In genomic region chr11:75024068-75024449, GRCh38 we compare ENCODE assay signal across 20 cellular contexts. TPM values are rescaled to one million over a fixed set of nuclear protein-coding genes. Genes with fewer than 3 reads are reported as not detected.
DNase-seq lines count a peak whose midpoint lies in the region; ATAC-seq and TF ChIP-seq lines count a peak whose summit lies in the region.
"Had no signal": no experiment of that assay in that cellular context is flagged by ENCODE, and none has a peak within 500 bp of the region (broad histone marks: within the 10 kb centered on the region; RNA-seq: fewer than 3 reads in every experiment).

No MANE protein-coding gene starts in this region.

- TF ChIP-seq CTCF in adrenal gland (IDR thresholded peaks at IDR 0.05) (no peak), brain microvascular endothelial cell (IDR thresholded peaks at IDR 0.05; ENCODE audit: low read depth, low read length, missing control alignments) (no peak)

- H3K4me3 ChIP-seq in adrenal gland (no peak overlapping the region), brain microvascular endothelial cell (ENCODE audit: low read depth, low read length) (no peak overlapping the region)
- H3K4me3 ChIP-seq: A549, GM23338 had no signal

- H3K9me3 ChIP-seq in adrenal gland (replicated peaks in 1 of 3), result no peaks in the 10 kb centered on the region
- H3K9me3 ChIP-seq: A549 had no signal

- DNase-seq in DMS53 (lab: John Stamatoyannopoulos, UW) (peak; percentile 55), adrenal gland (no peak), hippocampal formation (lab: John Stamatoyannopoulos, UW) (peak; percentile 8 to 51), pons (ENCODE audit: low spot score) (peak; percentile 78), DMS79 (lab: John Stamatoyannopoulos, UW) (no peak), brain microvascular endothelial cell (no peak)
- DNase-seq in activated CD8-positive, alpha-beta memory T cell treated with anti-CD3 and anti-CD28 coated beads, Interleukin-2, amount 50 U/mL, for 48 hours, result no peak
- DNase-seq: Calu3; CD4-positive, CD25-positive, alpha-beta regulatory T cell; DND-41; GDM1; HFFc6; MM.1S; NCI-H1105 treated with DMSO at 0.1 percent for 48 hours; NCI-H187; NCI-H446 treated with DMSO at 0.1 percent for 48 hours; SIG-M5 had no signal

- H3K27ac ChIP-seq in adrenal gland (peak overlapping the region; percentile 13 to 82 (median 42)), brain microvascular endothelial cell (no peak overlapping the region)
- H3K27ac ChIP-seq: A549 had no signal

- in situ Hi-C loops in brain microvascular endothelial cell (cut with HindIII; ENCODE audit: low pct_ligation_motif_present, low sequenced_read_pairs), result no loop called here

- H3K36me3 ChIP-seq in adrenal gland (replicated peaks in 1 of 2) (no peaks in the 10 kb centered on the region), brain microvascular endothelial cell (replicated peaks) (no peaks in the 10 kb centered on the region)

- H3K4me1 ChIP-seq in adrenal gland (replicated peaks in 1 of 2), result peaks cover 10 to 16% of the 10 kb centered on the region in 2 donors
- H3K4me1 ChIP-seq: A549 had no signal

- 73 to 97% (median 85%) methylated on average over 6 of the region's 6 CpGs for WGBS in adrenal gland, 4 donors

- no peak for TF ChIP-seq POLR2A in adrenal gland (IDR thresholded peaks at IDR 0.05)

- ATAC-seq in HG03439 (IDR thresholded peaks at IDR 0.05; ENCODE audit: unreplicated experiment), result no peak

- no peaks in the 10 kb centered on the region for H3K27me3 ChIP-seq in adrenal gland
- H3K27me3 ChIP-seq in brain microvascular endothelial cell (replicated peaks), result no peaks in the 10 kb centered on the region

- intact Hi-C loops in adrenal gland (cut with DNase I), result loop anchor here (5.0 to 10.0 kb wide), 4 partner anchors 121 to 221 kb away; partner anchors contain the start of gene TPBGL (in 2 of the 2)

RNA-seq across cellular contexts. Expression of gene NEU3, which starts 35.3 kb away (rescaled TPM):
- total RNA-seq in adrenal gland, result 10 to 100 TPM; 17.7 to 34.9 (median 23.6) TPM
- 10 to 100 TPM in 2 of 3 donors, 1 to 10 TPM in 1; 8.3 to 18.2 (median 12.6) TPM for polyA plus RNA-seq in adrenal gland

Comparison
In these comparisons a context has a peak if more than half of its experiments do, and no peak if none do; other contexts are left out.
1. DNase-seq: peak in DMS53 (single experiment), hippocampal formation (2 of 2) and pons (single experiment); none in adrenal gland (0 of 7), DMS79 (single experiment), brain microvascular endothelial cell (single experiment) and activated CD8-positive, alpha-beta memory T cell treated with anti-CD3 and anti-CD28 coated beads, Interleukin-2, amount 50 U/mL, for 48 hours (single experiment).